36 cellular contexts compared by ENCODE assay signal in the genomic region with DNA sequence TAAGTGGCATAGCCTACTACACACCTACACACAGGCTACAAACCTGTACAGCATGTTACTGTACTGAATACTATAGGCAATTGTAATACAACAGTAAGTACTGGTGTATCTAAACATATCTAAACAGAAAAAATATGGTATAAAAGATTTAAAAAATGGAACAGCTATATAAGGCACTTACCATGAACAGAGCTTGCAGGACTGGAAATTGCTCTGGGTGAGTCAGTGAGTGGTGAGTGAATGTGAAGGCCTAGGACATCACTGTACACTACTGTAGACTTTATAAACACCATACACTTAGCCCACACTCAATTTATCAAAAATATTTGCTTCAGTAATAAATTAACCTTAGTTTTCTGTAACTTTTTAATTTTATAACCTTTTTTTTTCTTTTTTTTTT. TPM values are rescaled to one million over a fixed set of nuclear protein-coding genes. Genes with fewer than 3 reads are reported as not detected.
"Had no signal": no experiment of that assay in that cellular context is flagged by ENCODE, and none has a peak within 500 bp of the region (broad histone marks: within the 10 kb centered on the region; RNA-seq: fewer than 3 reads in every experiment).

No MANE protein-coding gene starts in this region.

- H3K27ac ChIP-seq: KMS-11 had no signal

- DNase-seq: Karpas-422, Kasumi-1, MG63, MM.1S, MV-4-11, NCI-H1048, NCI-H1092, NCI-H1092 treated with DMSO at 0.1 percent for 48 hours, NCI-H1105, NCI-H1105 treated with DMSO at 0.1 percent for 48 hours, NCI-H1417 treated with DMSO at 0.1 percent for 48 hours, NCI-H1436, NCI-H1436 treated with DMSO at 0.1 percent for 48 hours, NCI-H146, NCI-H1694, NCI-H1694 treated with DMSO at 0.1 percent for 48 hours, NCI-H187, NCI-H187 treated with DMSO at 0.1 percent for 48 hours, NCI-H1930, NCI-H2029, NCI-H2029 treated with DMSO at 0.1 percent for 48 hours, NCI-H2081, NCI-H2081 treated with DMSO at 0.1 percent for 48 hours, NCI-H2107, NCI-H2171, NCI-H2171 treated with DMSO at 0.1 percent for 48 hours, NCI-H2227 treated with DMSO at 0.1 percent for 48 hours, NCI-H226, NCI-H345, NCI-H446, NCI-H446 treated with DMSO at 0.1 percent for 48 hours, NCI-H510A, NCI-H510A treated with DMSO at 0.1 percent for 48 hours had no signal

- H3K36me3 ChIP-seq: MG63 had no signal

- H3K4me3 ChIP-seq: MG63 had no signal

- H3K27me3 ChIP-seq: MG63 had no signal

- H3K9ac ChIP-seq: KMS-11 had no signal

- H3K4me2 ChIP-seq: KMS-11 had no signal

RNA-seq across cellular contexts. Expression of a gene that starts 24.7 kb away (rescaled TPM):
- total RNA-seq: M059J, NCI-H460 had no signal
